In genomic region chr9:111399772-111400563, GRCh38 we compare ENCODE assay signal across 8 cellular contexts.
DNase-seq lines count a peak whose midpoint lies in the region; ATAC-seq and TF ChIP-seq lines count a peak whose summit lies in the region.

No MANE protein-coding gene starts in this region.

- intact Hi-C loops in gastrocnemius medialis (cut with DNase I; ENCODE audit: low total_unique reads): no loop called here

- no peak overlapping the region for H3K27ac ChIP-seq in gastrocnemius medialis

- no peak overlapping the region for H3K4me3 ChIP-seq in gastrocnemius medialis

- peaks cover 2 to 84% of the 10 kb centered on the region in 2 donors for H3K36me3 ChIP-seq in gastrocnemius medialis

- no peaks in the 10 kb centered on the region for H3K27me3 ChIP-seq in gastrocnemius medialis

- TF ChIP-seq POLR2A in gastrocnemius medialis (IDR thresholded peaks at IDR 0.05): no peak

- in situ Hi-C loops in gastrocnemius medialis (cut with MboI; ENCODE audit: low sequenced_read_pairs in 4 of 4): no loop called here

- no peaks in the 10 kb centered on the region for H3K9me3 ChIP-seq in gastrocnemius medialis

- TF ChIP-seq CTCF in gastrocnemius medialis (IDR thresholded peaks at IDR 0.05 in 4 of 5, conservative IDR thresholded peaks at IDR 0.05 in 1 of 5): peak in 2 of 5 experiments; percentile 14 to 39

- DNase-seq in SIG-M5 treated with dmso at 0.1 percent for 504 hours (lab: John Stamatoyannopoulos, UW; ENCODE audit: unreplicated experiment) (peak; percentile 27), SIG-M5 (lab: John Stamatoyannopoulos, UW) (no peak), NCI-H2029 (lab: John Stamatoyannopoulos, UW) (peak; percentile 44), dermis blood vessel endothelial cell (peak; percentile 44), gastrocnemius medialis (no peak), UCSD-AML1 (lab: John Stamatoyannopoulos, UW; ENCODE audit: unreplicated experiment) (no peak), DMS79 treated with DMSO at 0.1 percent for 48 hours (lab: John Stamatoyannopoulos, UW) (no peak)

- H3K4me1 ChIP-seq in gastrocnemius medialis: no peaks in the 10 kb centered on the region

- ATAC-seq in gastrocnemius medialis (peak; percentile 41 to 56), GM19395 (IDR thresholded peaks at IDR 0.05; ENCODE audit: unreplicated experiment) (no peak)

Comparison
In these comparisons a context has a peak if more than half of its experiments do, and no peak if none do; other contexts are left out.
1. DNase-seq: peak in SIG-M5 treated with dmso at 0.1 percent for 504 hours (single experiment), NCI-H2029 (single experiment) and dermis blood vessel endothelial cell (single experiment); none in SIG-M5 (single experiment), gastrocnemius medialis (0 of 2), UCSD-AML1 (single experiment) and DMS79 treated with DMSO at 0.1 percent for 48 hours (single experiment).